29 cellular contexts compared by ENCODE assay signal in the genomic region with DNA sequence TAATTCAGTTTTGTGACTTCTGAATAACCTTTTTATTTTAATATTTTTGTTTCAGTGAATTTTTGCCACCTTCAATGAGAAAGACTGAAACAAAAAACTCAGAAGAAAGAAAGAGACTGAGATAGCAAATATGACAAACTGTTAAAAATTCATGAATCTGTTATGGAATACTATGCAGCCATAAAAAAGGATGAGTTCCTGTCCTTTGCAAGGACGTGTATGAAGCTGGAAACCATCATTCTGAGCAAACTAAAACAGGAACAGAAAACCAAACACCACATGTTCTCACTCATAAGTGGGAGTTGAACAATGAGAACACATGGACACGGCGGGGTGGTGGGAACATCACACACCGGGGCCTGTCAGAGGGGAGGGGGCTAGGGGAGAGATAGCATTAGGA.
"Had no signal": no experiment of that assay in that cellular context is flagged by ENCODE, and none has a peak within 500 bp of the region (broad histone marks: within the 10 kb centered on the region; RNA-seq: fewer than 3 reads in every experiment).

No MANE protein-coding gene starts in this region.

- H3K4me3 Mint-ChIP-seq: stimulated activated effector memory CD8-positive, alpha-beta T cell treated with anti-CD3 and anti-CD28 coated beads, Interleukin-12 subunit alpha, Interleukin-12 subunit beta, amount 100 ng/mL, for 72 hours; stimulated activated memory B cell treated with anti-CD40 and anti-IgM and Interleukin-4, amounts not matched to agents 10 μg/mL and 1 μg/mL and 100 μg/mL, for 72 hours; stimulated activated naive B cell treated with anti-CD40 and anti-IgM and Interleukin-4, amounts not matched to agents 10 μg/mL and 1 μg/mL and 100 μg/mL, for 72 hours; stimulated activated naive CD8-positive, alpha-beta T cell treated with anti-CD3 and anti-CD28 coated beads, Interleukin-15, amount 100 ng/mL, for 72 hours; stimulated activated naive CD8-positive, alpha-beta T cell treated with anti-CD3 and anti-CD28 coated beads, Interleukin-15, Interleukin-2, amounts not matched to agents 100 ng/mL and 50 ng/mL, for 24 hours; type B pancreatic cell had no signal

- DNase-seq: stimulated activated CD4-positive, alpha-beta T cell treated with anti-CD3 and anti-CD28 coated beads, Interleukin-2, amount 100 ng/mL, for 48 hours; stimulated activated CD4-positive, alpha-beta T cell treated with anti-CD3 and anti-CD28 coated beads, Interleukin-4, amount 100 ng/mL, for 1 hour; stimulated activated CD4-positive, alpha-beta T cell treated with anti-CD3 and anti-CD28 coated beads, Interleukin-4, amount 100 ng/mL, for 24 hours; stimulated activated CD4-positive, alpha-beta T cell treated with anti-CD3 and anti-CD28 coated beads, Interleukin-4, amount 100 ng/mL, for 4 hours; stimulated activated CD8-positive, alpha-beta memory T cell treated with anti-CD3 and anti-CD28 coated beads, Interleukin-4, amount 100 ng/mL, for 48 hours; stimulated activated naive B cell treated with anti-CD40 and anti-IgM and Interleukin-4, amounts not matched to agents 10 μg/mL and 1 μg/mL and 100 μg/mL, for 72 hours; stimulated activated naive CD4-positive, alpha-beta T cell; stimulated activated naive CD4-positive, alpha-beta T cell treated with Interleukin-2 at 50 U/mL for 16 hours; stimulated activated naive CD8-positive, alpha-beta T cell treated with anti-CD3 and anti-CD28 coated beads, Interleukin-15, amount 100 ng/mL, for 72 hours; stimulated activated naive CD8-positive, alpha-beta T cell treated with anti-CD3 and anti-CD28 coated beads, Interleukin-15, Interleukin-2, amounts not matched to agents 100 U/mL and 50 U/mL, for 24 hours; stomach; substantia nigra; testis; thyroid gland; tibial artery; transverse colon; trophoblast cell; upper lobe of left lung; upper lobe of right lung; uterus had no signal

- H3K9me3 ChIP-seq: suprapubic skin, testis, thoracic aorta, thyroid gland, tibial artery, tibial nerve, transverse colon, upper lobe of left lung, upper lobe of right lung, uterus, vagina had no signal

- H3K36me3 ChIP-seq: stomach, suprapubic skin, thoracic aorta, thyroid gland, tibial artery, tibial nerve, transverse colon, upper lobe of left lung, upper lobe of right lung, uterus, vagina had no signal

- FAIRE-seq: urothelium cell line had no signal

- H3K9me3 Mint-ChIP-seq: stimulated activated effector memory CD8-positive, alpha-beta T cell treated with anti-CD3 and anti-CD28 coated beads, Interleukin-12 subunit alpha, Interleukin-12 subunit beta, amount 100 ng/mL, for 72 hours; stimulated activated memory B cell treated with anti-CD40 and anti-IgM and Interleukin-4, amounts not matched to agents 10 μg/mL and 1 μg/mL and 100 μg/mL, for 72 hours; stimulated activated naive B cell treated with anti-CD40 and anti-IgM and Interleukin-4, amounts not matched to agents 10 μg/mL and 1 μg/mL and 100 μg/mL, for 72 hours; stimulated activated naive CD8-positive, alpha-beta T cell treated with anti-CD3 and anti-CD28 coated beads, Interleukin-15, amount 100 ng/mL, for 72 hours; stimulated activated naive CD8-positive, alpha-beta T cell treated with anti-CD3 and anti-CD28 coated beads, Interleukin-15, Interleukin-2, amounts not matched to agents 100 ng/mL and 50 ng/mL, for 24 hours had no signal

- ATAC-seq: stimulated activated effector memory CD8-positive, alpha-beta T cell treated with anti-CD3 and anti-CD28 coated beads, Interleukin-12 subunit alpha, Interleukin-12 subunit beta, amount 100 ng/mL, for 72 hours; stimulated activated memory B cell treated with anti-CD40 and anti-IgM and Interleukin-4, amounts not matched to agents 10 μg/mL and 1 μg/mL and 100 μg/mL, for 72 hours; stimulated activated naive B cell treated with anti-CD40 and anti-IgM and Interleukin-4, amounts not matched to agents 10 μg/mL and 1 μg/mL and 100 μg/mL, for 72 hours; stimulated activated naive CD8-positive, alpha-beta T cell treated with anti-CD3 and anti-CD28 coated beads, Interleukin-15, amount 100 ng/mL, for 72 hours; stimulated activated naive CD8-positive, alpha-beta T cell treated with anti-CD3 and anti-CD28 coated beads, Interleukin-15, Interleukin-2, amounts not matched to agents 100 U/mL and 50 U/mL, for 24 hours; upper lobe of right lung had no signal

- H3K27ac ChIP-seq: suprapubic skin, testis, thoracic aorta, thyroid gland, tibial artery, tibial nerve, transverse colon, upper lobe of left lung, upper lobe of right lung, uterus, vagina had no signal

- H3K27me3 ChIP-seq: stomach, suprapubic skin, testis, thyroid gland, tibial artery, tibial nerve, transverse colon, upper lobe of left lung, upper lobe of right lung, uterus, vagina had no signal

- H3K4me3 ChIP-seq: stomach, suprapubic skin, testis, thoracic aorta, thyroid gland, tibial artery, tibial nerve, transverse colon, upper lobe of left lung, upper lobe of right lung, uterus, vagina had no signal

- H3K4me1 Mint-ChIP-seq: stimulated activated effector memory CD8-positive, alpha-beta T cell treated with anti-CD3 and anti-CD28 coated beads, Interleukin-12 subunit alpha, Interleukin-12 subunit beta, amount 100 ng/mL, for 72 hours; stimulated activated memory B cell treated with anti-CD40 and anti-IgM and Interleukin-4, amounts not matched to agents 10 μg/mL and 1 μg/mL and 100 μg/mL, for 72 hours; stimulated activated naive B cell treated with anti-CD40 and anti-IgM and Interleukin-4, amounts not matched to agents 10 μg/mL and 1 μg/mL and 100 μg/mL, for 72 hours; stimulated activated naive CD8-positive, alpha-beta T cell treated with anti-CD3 and anti-CD28 coated beads, Interleukin-15, amount 100 ng/mL, for 72 hours had no signal

- H3K4me1 ChIP-seq: upper lobe of right lung, uterus had no signal

- H3K27me3 Mint-ChIP-seq: stimulated activated memory B cell treated with anti-CD40 and anti-IgM and Interleukin-4, amounts not matched to agents 10 μg/mL and 1 μg/mL and 100 μg/mL, for 72 hours; stimulated activated naive B cell treated with anti-CD40 and anti-IgM and Interleukin-4, amounts not matched to agents 10 μg/mL and 1 μg/mL and 100 μg/mL, for 72 hours; stimulated activated naive CD8-positive, alpha-beta T cell treated with anti-CD3 and anti-CD28 coated beads, Interleukin-15, amount 100 ng/mL, for 72 hours; stimulated activated naive CD8-positive, alpha-beta T cell treated with anti-CD3 and anti-CD28 coated beads, Interleukin-15, Interleukin-2, amounts not matched to agents 100 ng/mL and 50 ng/mL, for 24 hours; type B pancreatic cell had no signal

- H3K27ac Mint-ChIP-seq: stimulated activated effector memory CD8-positive, alpha-beta T cell treated with anti-CD3 and anti-CD28 coated beads, Interleukin-12 subunit alpha, Interleukin-12 subunit beta, amount 100 ng/mL, for 72 hours; stimulated activated memory B cell treated with anti-CD40 and anti-IgM and Interleukin-4, amounts not matched to agents 10 μg/mL and 1 μg/mL and 100 μg/mL, for 72 hours; stimulated activated naive B cell treated with anti-CD40 and anti-IgM and Interleukin-4, amounts not matched to agents 10 μg/mL and 1 μg/mL and 100 μg/mL, for 72 hours; stimulated activated naive CD8-positive, alpha-beta T cell treated with anti-CD3 and anti-CD28 coated beads, Interleukin-15, amount 100 ng/mL, for 72 hours; stimulated activated naive CD8-positive, alpha-beta T cell treated with anti-CD3 and anti-CD28 coated beads, Interleukin-15, Interleukin-2, amounts not matched to agents 100 ng/mL and 50 ng/mL, for 24 hours; type B pancreatic cell had no signal

- H3K36me3 Mint-ChIP-seq: stimulated activated effector memory CD8-positive, alpha-beta T cell treated with anti-CD3 and anti-CD28 coated beads, Interleukin-12 subunit alpha, Interleukin-12 subunit beta, amount 100 ng/mL, for 72 hours; stimulated activated memory B cell treated with anti-CD40 and anti-IgM and Interleukin-4, amounts not matched to agents 10 μg/mL and 1 μg/mL and 100 μg/mL, for 72 hours; stimulated activated naive B cell treated with anti-CD40 and anti-IgM and Interleukin-4, amounts not matched to agents 10 μg/mL and 1 μg/mL and 100 μg/mL, for 72 hours; type B pancreatic cell had no signal
